Comparison of ENCODE assay signal across 2 cellular contexts in genomic region chr3:57778499-57778898, GRCh38.
TF ChIP-seq lines count a peak whose summit lies in the region.

No MANE protein-coding gene starts in this region.

TF ChIP-seq in HepG2, 621 proteins besides CTCF, POLR2A, EP300 and RAD21:
- TF ChIP-seq SOX5 (CRISPR knock-in tag; IDR thresholded peaks at IDR 0.05; ENCODE audit: borderline replicate concordance) (no peak), ZBTB34 (CRISPR knock-in tag; IDR thresholded peaks at IDR 0.05) (no peak), MAFK (conservative IDR thresholded peaks at IDR 0.05 in 1 of 2, IDR thresholded peaks at IDR 0.05 in 1 of 2; ENCODE audit: low read length in 2 of 2) (no peak), CEBPB (IDR thresholded peaks at IDR 0.05; ENCODE audit: borderline replicate concordance, low read depth, low read length) (peak; percentile 20; the same call in 1 of the 2 replicates), ZNF382 (CRISPR knock-in tag; IDR thresholded peaks at IDR 0.05; ENCODE audit: borderline replicate concordance) (no peak), DBP (CRISPR knock-in tag; IDR thresholded peaks at IDR 0.05; ENCODE audit: not compliant biosample characterization) (no peak)

TF ChIP-seq in SK-N-SH, 30 proteins besides CTCF, POLR2A, EP300 and RAD21:
- TF ChIP-seq GABPA (IDR thresholded peaks at IDR 0.05; ENCODE audit: low read depth) = no peak
- no peak for TF ChIP-seq MXI1 (IDR thresholded peaks at IDR 0.05; ENCODE audit: low read depth, low read length)
- TF ChIP-seq NFIC (IDR thresholded peaks at IDR 0.05; ENCODE audit: borderline replicate concordance) = no peak
- TF ChIP-seq ZBTB33 (IDR thresholded peaks at IDR 0.05; ENCODE audit: borderline replicate concordance, low read depth) = no peak
- no peak for TF ChIP-seq IRF3 (IDR thresholded peaks at IDR 0.05; ENCODE audit: low read depth, low read length)
- TF ChIP-seq ELF1 (IDR thresholded peaks at IDR 0.05) = no peak
